Comparison of ENCODE assay signal across 13 cellular contexts in genomic region chr7:127995157-127995865, GRCh38. TPM values are rescaled to one million over a fixed set of nuclear protein-coding genes. Genes with fewer than 3 reads are reported as not detected.
DNase-seq lines count a peak whose midpoint lies in the region; ATAC-seq and TF ChIP-seq lines count a peak whose summit lies in the region.
"Had no signal": no experiment of that assay in that cellular context is flagged by ENCODE, and none has a peak within 500 bp of the region (broad histone marks: within the 10 kb centered on the region; RNA-seq: fewer than 3 reads in every experiment).

No MANE protein-coding gene starts in this region.

- H3K9ac ChIP-seq in smooth muscle cell (ENCODE audit: low read depth): no peak overlapping the region

- peaks cover 42% of the 10 kb centered on the region for H3K4me1 Mint-ChIP-seq in GM23338

- no peaks in the 10 kb centered on the region for H3K9me2 ChIP-seq in GM23338 (ENCODE audit: insufficient read depth)

- no peaks in the 10 kb centered on the region for H3K9me3 ChIP-seq in smooth muscle cell (replicated peaks; ENCODE audit: low read depth)
- H3K9me3 ChIP-seq: ascending aorta had no signal

- no peaks in the 10 kb centered on the region for H3K9me3 Mint-ChIP-seq in GM23338
- H3K9me3 Mint-ChIP-seq: CD8-positive, alpha-beta memory T cell; neural crest cell; T-helper 2 cell treated with Interferon-gamma antibody and Interleukin-4, amounts not matched to agents 5 μg/mL and 100 μg/mL, for 36 hours had no signal

- H2AFZ ChIP-seq in GM23338 (no peak overlapping the region), smooth muscle cell (ENCODE audit: low read depth) (no peak overlapping the region)

- no peak overlapping the region for H3K4me3 Mint-ChIP-seq in GM23338
- H3K4me3 Mint-ChIP-seq: CD8-positive, alpha-beta memory T cell; neural crest cell; T-helper 2 cell treated with Interferon-gamma antibody and Interleukin-4, amounts not matched to agents 5 μg/mL and 100 μg/mL, for 36 hours had no signal

- no peak for TF ChIP-seq CTCF in GM23338 (conservative IDR thresholded peaks at IDR 0.05; ENCODE audit: low read depth in 2 of 2)
- TF ChIP-seq CTCF in coronary artery (IDR thresholded peaks at IDR 0.05): no peak
- no peak for TF ChIP-seq CTCF in smooth muscle cell (IDR thresholded peaks at IDR 0.05; ENCODE audit: borderline replicate concordance, insufficient read depth, poor library complexity, severe bottlenecking)

- peaks cover 6% of the 10 kb centered on the region for H3K79me2 ChIP-seq in GM23338 (replicated peaks; ENCODE audit: insufficient read depth)
- H3K79me2 ChIP-seq in smooth muscle cell (ENCODE audit: low read depth): no peaks in the 10 kb centered on the region

- WGBS in smooth muscle cell (ENCODE audit: low lambda C conversion rate): 44% methylated on average over 3 of the region's 3 CpGs

- H3K4me1 ChIP-seq in GM23338 (ENCODE audit: insufficient read depth) (peaks cover 17% of the 10 kb centered on the region), smooth muscle cell (ENCODE audit: low read depth) (peaks cover 20% of the 10 kb centered on the region)

- no peaks in the 10 kb centered on the region for H3F3A ChIP-seq in GM23338 (replicated peaks; ENCODE audit: low read depth)
- peaks cover 2% of the 10 kb centered on the region for H3F3A ChIP-seq in smooth muscle cell (ENCODE audit: low read depth)

- no peaks in the 10 kb centered on the region for H3K27me3 ChIP-seq in GM23338 (ENCODE audit: insufficient read depth)
- no peaks in the 10 kb centered on the region for H3K27me3 ChIP-seq in smooth muscle cell (ENCODE audit: low read depth)
- H3K27me3 ChIP-seq: ascending aorta had no signal

- no peak for DNase-seq in GM23338 (ENCODE audit: low spot score)
- no peak for DNase-seq in coronary artery (ENCODE audit: low spot score)
- peak; percentile 48 for DNase-seq in left kidney (ENCODE audit: low read depth, low spot score)
- DNase-seq in smooth muscle cell (lab: John Stamatoyannopoulos, UW; ENCODE audit: unreplicated experiment): no peak
- no peak for DNase-seq in activated T-cell treated with anti-CD3 and anti-CD28 coated beads, Interleukin-2, amount 50 U/mL, for 1 hour
- DNase-seq in activated CD4-positive, alpha-beta T cell treated with anti-CD3 and anti-CD28 coated beads for 4 hours: no peak
- DNase-seq in DMS114 treated with DMSO at 0.1 percent for 48 hours (lab: John Stamatoyannopoulos, UW; ENCODE audit: unreplicated experiment): no peak
- DNase-seq: CD8-positive, alpha-beta memory T cell had no signal

- peaks cover 2% of the 10 kb centered on the region for H3K27me3 Mint-ChIP-seq in GM23338 (ENCODE audit: insufficient read depth, low read depth, poor library complexity)
- H3K27me3 Mint-ChIP-seq: CD8-positive, alpha-beta memory T cell had no signal

- ATAC-seq in GM23338 (no peak; the same call in 1 of the 3 replicates), GM19023 (IDR thresholded peaks at IDR 0.05; ENCODE audit: unreplicated experiment) (no peak)

- no peak overlapping the region for H3K4me2 ChIP-seq in GM23338
- H3K4me2 ChIP-seq in smooth muscle cell: peak overlapping the region; percentile 8

- H3K27ac Mint-ChIP-seq in GM23338: peak overlapping the region; percentile 38; the same call in 1 of the 2 replicates
- H3K27ac Mint-ChIP-seq: T-helper 2 cell treated with Interferon-gamma antibody and Interleukin-4, amounts not matched to agents 5 μg/mL and 100 μg/mL, for 36 hours had no signal

- H4K20me1 ChIP-seq in GM23338 (replicated peaks; ENCODE audit: insufficient read depth) (peaks cover 6% of the 10 kb centered on the region; the same call in 1 of the 2 replicates), smooth muscle cell (ENCODE audit: low read depth) (peaks cover 99% of the 10 kb centered on the region)

- peaks cover 8% of the 10 kb centered on the region for H3K36me3 ChIP-seq in GM23338 (ENCODE audit: insufficient read depth)
- H3K36me3 ChIP-seq in smooth muscle cell (ENCODE audit: low read depth): no peaks in the 10 kb centered on the region

- H3K4me3 ChIP-seq in GM23338 (no peak overlapping the region), coronary artery (peak overlapping the region; percentile 11), smooth muscle cell (no peak overlapping the region)
- H3K4me3 ChIP-seq: ascending aorta had no signal

- peaks cover 15% of the 10 kb centered on the region for H3K36me3 Mint-ChIP-seq in GM23338 (ENCODE audit: low read depth)

- H3K27ac ChIP-seq in GM23338 (ENCODE audit: low read depth) (peak overlapping the region; percentile 74; the same call in 1 of the 2 replicates), coronary artery (peak overlapping the region in 1 of 2 donors; percentile 77), smooth muscle cell (ENCODE audit: low read depth) (peak overlapping the region; percentile 13)
- H3K27ac ChIP-seq: HL-60 had no signal

TF ChIP-seq in GM23338, 12 proteins besides CTCF, POLR2A, EP300 and RAD21:
- no peak for TF ChIP-seq ZNF331 (CRISPR knock-in tag; IDR thresholded peaks at IDR 0.05; ENCODE audit: low read depth)

RNA-seq across cellular contexts. Expression of gene LRRC4, which starts 35.9 kb away (rescaled TPM):
- 3.6 and 5.2 TPM in 2 replicates for total RNA-seq in GM23338 (2014; rRNA removed; shearing (Covaris generic))
- polyA plus RNA-seq in GM23338 (2016; fragmentation: Nextera tagmentation; extraction: Ambion mirVana) (1.7 and 1.9 TPM in 2 replicates), smooth muscle cell (0.25 TPM in 1 of 2 replicates, not detected in the other)
- not detected in 2 replicates for total RNA-seq in smooth muscle cell
- polyA plus RNA-seq: CD8-positive, alpha-beta memory T cell had no signal
